ENCODE assay signal across 22 cellular contexts in genomic region chr18:8298186-8298585, GRCh38.
"Had no signal": no experiment of that assay in that cellular context is flagged by ENCODE, and none has a peak within 500 bp of the region (broad histone marks: within the 10 kb centered on the region; RNA-seq: fewer than 3 reads in every experiment).

No MANE protein-coding gene starts in this region.

- DNase-seq: activated CD4-positive, alpha-beta memory T cell treated with anti-CD3 and anti-CD28 coated beads, Interleukin-2, amount 10 ng/mL, durations not matched to agents 7 days and 5 days; activated CD4-positive, alpha-beta T cell treated with anti-CD3 and anti-CD28 coated beads for 36 hours; activated CD4-positive, alpha-beta T cell treated with anti-CD3 and anti-CD28 coated beads, Interleukin-2, amount 50 U/mL, for 1 hour; activated CD4-positive, CD25-positive, alpha-beta regulatory T cell; activated gamma-delta T cell; activated naive CD4-positive, alpha-beta T cell treated with anti-CD3 and anti-CD28 coated beads for 36 hours; activated T-cell treated with anti-CD3 and anti-CD28 coated beads for 4 hours; activated T-cell treated with anti-CD3 and anti-CD28 coated beads, Interleukin-2, amount 50 U/mL, for 48 hours; anterior cingulate cortex; body of pancreas; KG1; NCI-H1048; NCI-H1930; NCI-H2171; NCI-H345; NCI-H510A; NCI-H69; PC-3; SIG-M5; T-cell; T-helper 2 cell; T1000 had no signal

- H3K4me3 ChIP-seq: body of pancreas had no signal
